ENCODE assay signal across 19 cellular contexts in genomic region chr1:193264313-193265065, GRCh38.
DNase-seq lines count a peak whose midpoint lies in the region; ATAC-seq and TF ChIP-seq lines count a peak whose summit lies in the region.
"Had no signal": no experiment of that assay in that cellular context is flagged by ENCODE, and none has a peak within 500 bp of the region (broad histone marks: within the 10 kb centered on the region; RNA-seq: fewer than 3 reads in every experiment).

No MANE protein-coding gene starts in this region.

- BruUV-seq in MCF 10A (replicated peaks; lab: Mats Ljungman, UMichigan): no TSS peak

- H3K4me1 Mint-ChIP-seq in MCF 10A (ENCODE audit: insufficient read depth, unreplicated experiment): no peaks in the 10 kb centered on the region
- no peaks in the 10 kb centered on the region for H3K4me1 Mint-ChIP-seq in activated naive CD8-positive, alpha-beta T cell treated with anti-CD3 and anti-CD28 coated beads for 36 hours
- H3K4me1 Mint-ChIP-seq: activated CD4-positive, alpha-beta T cell treated with anti-CD3 and anti-CD28 coated beads, Interleukin-2, amount 10 ng/mL, durations not matched to agents 7 days and 5 days had no signal

- no peak overlapping the region for H3K27ac ChIP-seq in breast epithelium
- H3K27ac ChIP-seq: BLaER1 treated with 17β-estradiol and CSF1 and Interleukin-3, amounts not matched to agents 10 nM and 100 nM; neutrophil; upper lobe of right lung had no signal

- no peaks in the 10 kb centered on the region for H3K27me3 ChIP-seq in breast epithelium
- H3K27me3 ChIP-seq: BLaER1 treated with 17β-estradiol and CSF1 and Interleukin-3, amounts not matched to agents 10 nM and 100 nM; neutrophil; upper lobe of right lung had no signal

- no peak for DNase-seq in MCF 10A (ENCODE audit: unreplicated experiment)
- DNase-seq in breast epithelium (ENCODE audit: low spot score in 2 of 2): no peak
- DNase-seq in amniotic epithelial cell (ENCODE audit: low read depth): peak; percentile 19
- peak; percentile 45 for DNase-seq in fibroblast of pulmonary artery (ENCODE audit: low read depth)
- DNase-seq in Kasumi-1 (lab: John Stamatoyannopoulos, UW): no peak
- no peak for DNase-seq in activated naive CD8-positive, alpha-beta T cell treated with anti-CD3 and anti-CD28 coated beads for 36 hours
- no peak for DNase-seq in activated CD8-positive, alpha-beta memory T cell treated with anti-CD3 and anti-CD28 coated beads, Interleukin-2, amount 50 U/mL, for 4 hours
- DNase-seq: activated CD4-positive, alpha-beta T cell treated with anti-CD3 and anti-CD28 coated beads, Interleukin-2, amount 10 ng/mL, durations not matched to agents 7 days and 5 days; effector CD8-positive, alpha-beta T cell; NCI-H1694 treated with DMSO at 0.1 percent for 48 hours; NCI-H748 treated with DMSO at 0.1 percent for 48 hours; retina; SHP77; stimulated activated CD8-positive, alpha-beta memory T cell treated with anti-CD3 and anti-CD28 coated beads, Interleukin-4, amount 100 ng/mL, for 48 hours; T-helper 17 cell; upper lobe of right lung had no signal

- no peak for TF ChIP-seq POLR2A in breast epithelium (IDR thresholded peaks at IDR 0.05)

- no peak for TF ChIP-seq CTCF in MCF 10A (IDR thresholded peaks at IDR 0.05; ENCODE audit: unreplicated experiment)
- TF ChIP-seq CTCF in breast epithelium (IDR thresholded peaks at IDR 0.05): no peak
- TF ChIP-seq CTCF in fibroblast of pulmonary artery (IDR thresholded peaks at IDR 0.05; ENCODE audit: low read length, missing control alignments): no peak

- POLR2A ChIA-PET in MCF 10A (lab: Yijun Ruan, JAX): no interaction called here

- peak overlapping the region; percentile 37 for H3K27ac Mint-ChIP-seq in MCF 10A (ENCODE audit: low read depth, unreplicated experiment)
- no peak overlapping the region for H3K27ac Mint-ChIP-seq in activated naive CD8-positive, alpha-beta T cell treated with anti-CD3 and anti-CD28 coated beads for 36 hours
- H3K27ac Mint-ChIP-seq: activated CD4-positive, alpha-beta T cell treated with anti-CD3 and anti-CD28 coated beads, Interleukin-2, amount 10 ng/mL, durations not matched to agents 7 days and 5 days; T-helper 17 cell had no signal

- no peaks in the 10 kb centered on the region for H3K4me1 ChIP-seq in breast epithelium
- H3K4me1 ChIP-seq: BLaER1 treated with 17β-estradiol and CSF1 and Interleukin-3, amounts not matched to agents 10 nM and 100 nM had no signal

- H3K27me3 Mint-ChIP-seq in MCF 10A (ENCODE audit: insufficient read depth, unreplicated experiment): no peaks in the 10 kb centered on the region
- H3K27me3 Mint-ChIP-seq in activated naive CD8-positive, alpha-beta T cell treated with anti-CD3 and anti-CD28 coated beads for 36 hours: no peaks in the 10 kb centered on the region
- H3K27me3 Mint-ChIP-seq: activated CD4-positive, alpha-beta T cell treated with anti-CD3 and anti-CD28 coated beads, Interleukin-2, amount 10 ng/mL, durations not matched to agents 7 days and 5 days; T-helper 17 cell had no signal

- no peaks in the 10 kb centered on the region for H3K9me3 Mint-ChIP-seq in MCF 10A (ENCODE audit: unreplicated experiment)
- H3K9me3 Mint-ChIP-seq in activated naive CD8-positive, alpha-beta T cell treated with anti-CD3 and anti-CD28 coated beads for 36 hours: no peaks in the 10 kb centered on the region
- H3K9me3 Mint-ChIP-seq: activated CD4-positive, alpha-beta T cell treated with anti-CD3 and anti-CD28 coated beads, Interleukin-2, amount 10 ng/mL, durations not matched to agents 7 days and 5 days had no signal

- CTCF ChIA-PET in MCF 10A (lab: Yijun Ruan, JAX): no interaction called here

- ATAC-seq in HG02588 (IDR thresholded peaks at IDR 0.05; ENCODE audit: unreplicated experiment): no peak
- ATAC-seq: T-helper 17 cell, upper lobe of right lung had no signal

- no peaks in the 10 kb centered on the region for H3K36me3 ChIP-seq in breast epithelium
- H3K36me3 ChIP-seq: upper lobe of right lung had no signal

- intact Hi-C loops in MCF 10A (cut with micrococcal nuclease): no loop called here
- intact Hi-C loops in breast epithelium (cut with DNase I; ENCODE audit: low total_unique reads): loop anchor here (5.0 kb wide), 1 partner anchor 413 kb away; no protein-coding TSS in a partner anchor

- no peak overlapping the region for H3K4me3 Mint-ChIP-seq in MCF 10A (ENCODE audit: unreplicated experiment)
- H3K4me3 Mint-ChIP-seq in activated naive CD8-positive, alpha-beta T cell treated with anti-CD3 and anti-CD28 coated beads for 36 hours: no peak overlapping the region
- H3K4me3 Mint-ChIP-seq: activated CD4-positive, alpha-beta T cell treated with anti-CD3 and anti-CD28 coated beads, Interleukin-2, amount 10 ng/mL, durations not matched to agents 7 days and 5 days; T-helper 17 cell had no signal

- H3K4me3 ChIP-seq in breast epithelium (no peak overlapping the region), fibroblast of pulmonary artery (replicated peaks; ENCODE audit: low read depth, low read length) (no peak overlapping the region)
- H3K4me3 ChIP-seq: BLaER1 treated with 17β-estradiol and CSF1 and Interleukin-3, amounts not matched to agents 10 nM and 100 nM; upper lobe of right lung had no signal

- H3K36me3 Mint-ChIP-seq in MCF 10A (ENCODE audit: insufficient read depth, unreplicated experiment): peaks cover 27% of the 10 kb centered on the region
- peaks cover 24% of the 10 kb centered on the region for H3K36me3 Mint-ChIP-seq in activated naive CD8-positive, alpha-beta T cell treated with anti-CD3 and anti-CD28 coated beads for 36 hours

- H3K9me3 ChIP-seq in breast epithelium: no peaks in the 10 kb centered on the region
- H3K9me3 ChIP-seq: BLaER1 treated with 17β-estradiol and CSF1 and Interleukin-3, amounts not matched to agents 10 nM and 100 nM; neutrophil; upper lobe of right lung had no signal

Comparison
In these comparisons a context has a peak if more than half of its experiments do, and no peak if none do; other contexts are left out.
1. DNase-seq: peak in amniotic epithelial cell (single experiment) and fibroblast of pulmonary artery (single experiment); none in MCF 10A (single experiment), breast epithelium (0 of 2), Kasumi-1 (0 of 2), activated naive CD8-positive, alpha-beta T cell treated with anti-CD3 and anti-CD28 coated beads for 36 hours (single experiment) and activated CD8-positive, alpha-beta memory T cell treated with anti-CD3 and anti-CD28 coated beads, Interleukin-2, amount 50 U/mL, for 4 hours (single experiment).